21 cellular contexts compared by ENCODE assay signal in the genomic region with DNA sequence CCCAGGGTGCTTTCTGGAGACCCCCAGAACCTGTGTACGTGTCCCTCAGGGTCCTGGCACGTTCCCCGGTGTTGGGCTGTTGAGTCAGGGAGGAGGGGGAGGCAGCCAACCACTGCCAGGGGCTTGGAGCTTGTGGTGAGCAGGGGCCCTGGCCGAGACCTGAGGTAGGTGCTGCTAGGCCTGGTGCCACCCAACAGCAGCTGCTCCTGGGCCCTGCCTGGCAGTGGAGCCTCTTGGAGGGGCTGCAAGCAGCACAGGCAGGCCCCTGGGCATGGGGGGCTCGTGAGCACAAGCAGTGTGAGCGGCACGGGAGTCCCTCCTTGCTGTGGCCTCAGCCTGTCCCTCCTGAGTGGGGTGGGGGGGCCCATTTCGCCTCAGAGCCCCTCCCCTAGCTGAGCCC.
"Had no signal": no experiment of that assay in that cellular context is flagged by ENCODE, and none has a peak within 500 bp of the region (broad histone marks: within the 10 kb centered on the region; RNA-seq: fewer than 3 reads in every experiment).

No MANE protein-coding gene starts in this region.

- H3K4me3 ChIP-seq: coronary artery, left ventricle myocardium inferior, mucosa of descending colon, skin epidermis, transverse colon, vagina had no signal

- ATAC-seq: effector memory CD8-positive, alpha-beta T cell; foreskin keratinocyte; mucosa of descending colon; natural killer cell; stimulated activated naive CD8-positive, alpha-beta T cell treated with anti-CD3 and anti-CD28 coated beads, Interleukin-15, Interleukin-2, amounts not matched to agents 100 U/mL and 50 U/mL, for 24 hours had no signal

- H3K27ac ChIP-seq: brain microvascular endothelial cell, coronary artery, foreskin keratinocyte, left ventricle myocardium inferior, vagina had no signal

- H3K36me3 Mint-ChIP-seq: activated naive CD4-positive, alpha-beta T cell treated with anti-CD3 and anti-CD28 coated beads, Interleukin-2, amount 50 U/mL, for 24 hours; natural killer cell had no signal

- H3K9me3 Mint-ChIP-seq: activated naive CD4-positive, alpha-beta T cell treated with anti-CD3 and anti-CD28 coated beads, Interleukin-2, amount 50 U/mL, for 24 hours; central memory CD8-positive, alpha-beta T cell; effector memory CD8-positive, alpha-beta T cell; natural killer cell had no signal

- H3K9me3 ChIP-seq: left ventricle myocardium inferior, mucosa of descending colon, transverse colon, vagina had no signal

- H3K4me3 Mint-ChIP-seq: activated naive CD4-positive, alpha-beta T cell treated with anti-CD3 and anti-CD28 coated beads, Interleukin-2, amount 50 U/mL, for 24 hours; natural killer cell had no signal

- DNase-seq: activated CD4-positive, alpha-beta T cell treated with anti-CD3 and anti-CD28 coated beads, Interleukin-2, amount 50 U/mL, for 48 hours; activated CD4-positive, CD25-positive, alpha-beta regulatory T cell treated with anti-CD3 and anti-CD28 coated beads, Interleukin-2, amount 50 U/mL, for 72 hours; activated effector memory CD4-positive, alpha-beta T cell treated with anti-CD3 and anti-CD28 coated beads, Interleukin-2, amount 50 U/mL, for 16 hours; amniotic stem cell; brain microvascular endothelial cell; effector memory CD8-positive, alpha-beta T cell; foreskin keratinocyte; glutamatergic neuron; hypothalamus; left ventricle myocardium inferior; natural killer cell; nucleus accumbens; stimulated activated CD4-positive, alpha-beta T cell treated with anti-CD3 and anti-CD28 coated beads, Interleukin-15, amount 100 ng/mL, for 24 hours; stimulated activated naive CD8-positive, alpha-beta T cell treated with anti-CD3 and anti-CD28 coated beads, Interleukin-15, Interleukin-2, amounts not matched to agents 100 U/mL and 50 U/mL, for 24 hours; transverse colon had no signal

- H3K27me3 Mint-ChIP-seq: activated naive CD4-positive, alpha-beta T cell treated with anti-CD3 and anti-CD28 coated beads, Interleukin-2, amount 50 U/mL, for 24 hours; central memory CD8-positive, alpha-beta T cell; effector memory CD8-positive, alpha-beta T cell had no signal

- H3K27me3 ChIP-seq: brain microvascular endothelial cell, foreskin keratinocyte, transverse colon, vagina had no signal
